Comparison of ENCODE assay signal across 8 cellular contexts in genomic region chr7:50792342-50793114, GRCh38. TPM values are rescaled to one million over a fixed set of nuclear protein-coding genes. Genes with fewer than 3 reads are reported as not detected.
DNase-seq lines count a peak whose midpoint lies in the region; ATAC-seq and TF ChIP-seq lines count a peak whose summit lies in the region.

No MANE protein-coding gene starts in this region.

- peaks cover 5% of the 10 kb centered on the region for H3K9me3 Mint-ChIP-seq in activated CD4-positive, alpha-beta T cell treated with anti-CD3 and anti-CD28 coated beads, Interleukin-2, amount 10 ng/mL, durations not matched to agents 7 days and 5 days
- no peaks in the 10 kb centered on the region for H3K9me3 Mint-ChIP-seq in type B pancreatic cell

- H3K79me2 ChIP-seq in SK-N-SH (ENCODE audit: insufficient read depth), result peaks cover 50% of the 10 kb centered on the region

- H3K9ac ChIP-seq in SK-N-SH, result peak overlapping the region; percentile 80

- in situ Hi-C loops in GM13976 (cut with MboI; ENCODE audit: low sequenced_read_pairs, unreplicated experiment), result no loop called here

- H3K27me3 Mint-ChIP-seq in activated CD4-positive, alpha-beta T cell treated with anti-CD3 and anti-CD28 coated beads, Interleukin-2, amount 10 ng/mL, durations not matched to agents 7 days and 5 days, result peaks cover 52% of the 10 kb centered on the region
- peaks cover 43% of the 10 kb centered on the region for H3K27me3 Mint-ChIP-seq in type B pancreatic cell

- CTCF ChIA-PET in activated CD4-positive, alpha-beta T cell treated with anti-CD3 and anti-CD28 coated beads, Interleukin-2, amount 10 ng/mL, durations not matched to agents 7 days and 5 days (lab: Charles Lee), result no interaction called here
- CTCF ChIA-PET in SK-N-SH (lab: Yijun Ruan, JAX), result no interaction called here

- no peak for DNase-seq in activated CD4-positive, alpha-beta T cell treated with anti-CD3 and anti-CD28 coated beads, Interleukin-2, amount 10 ng/mL, durations not matched to agents 7 days and 5 days
- DNase-seq in activated CD4-positive, alpha-beta T cell treated with anti-CD3 and anti-CD28 coated beads, Interleukin-2, amount 50 U/mL, for 4 hours, result no peak
- DNase-seq in SK-N-SH (peak; percentile 58), ecto neural progenitor cell (ENCODE audit: low spot score) (peak; percentile 59), lower lobe of right lung (peak; percentile 63), type B pancreatic cell (ENCODE audit: extremely low spot score, unreplicated experiment) (no peak), GM13976 (ENCODE audit: low spot score) (no peak), RPMI8226 (no peak)

- H3K4me1 ChIP-seq in SK-N-SH (ENCODE audit: control insufficient read depth in 1 of 2, insufficient read depth in 2 of 2, low read depth in 1 of 2, low read length in 1 of 2) (peaks cover 0 to 7% of the 10 kb centered on the region in 2 experiments; a peak in 1 of 4 replicates), lower lobe of right lung (peaks cover 29% of the 10 kb centered on the region)

- H3K9me3 ChIP-seq in SK-N-SH (no peaks in the 10 kb centered on the region), lower lobe of right lung (no peaks in the 10 kb centered on the region)

- peaks cover 9% of the 10 kb centered on the region for H3F3A ChIP-seq in SK-N-SH (replicated peaks; ENCODE audit: insufficient read depth)

- intact Hi-C loops in lower lobe of right lung (cut with DNase I), result no loop called here

- peak overlapping the region; percentile 50 for H3K27ac Mint-ChIP-seq in activated CD4-positive, alpha-beta T cell treated with anti-CD3 and anti-CD28 coated beads, Interleukin-2, amount 10 ng/mL, durations not matched to agents 7 days and 5 days
- peak overlapping the region; percentile 70 for H3K27ac Mint-ChIP-seq in type B pancreatic cell

- peak; percentile 36 to 41 for ATAC-seq in lower lobe of right lung

- H3K4me3 ChIP-seq in SK-N-SH (ENCODE audit: low read depth in 2 of 2, low read length in 1 of 2) (peak overlapping the region; percentile 60 to 77), lower lobe of right lung (peak overlapping the region; percentile 70)

- no peak for TF ChIP-seq RAD21 in SK-N-SH (IDR thresholded peaks at IDR 0.05; ENCODE audit: low read length)

- WGBS in SK-N-SH (ENCODE audit: low lambda C conversion rate), result 5% methylated on average over 49 of the region's 91 CpGs

- H3K27me3 ChIP-seq in SK-N-SH (ENCODE audit: insufficient read depth) (no peaks in the 10 kb centered on the region), lower lobe of right lung (ENCODE audit: low read depth) (no peaks in the 10 kb centered on the region)

- H3K27ac ChIP-seq in SK-N-SH (ENCODE audit: low read depth in 2 of 2, low read length in 1 of 2) (peak overlapping the region in 1 of 2 experiments; percentile 59; a peak in 1 of 4 replicates), lower lobe of right lung (peak overlapping the region; percentile 73)

- peaks cover 44% of the 10 kb centered on the region for H4K20me1 ChIP-seq in SK-N-SH (ENCODE audit: insufficient read depth)

- TF ChIP-seq CTCF in SK-N-SH (IDR thresholded peaks at IDR 0.05), result no peak
- no peak for TF ChIP-seq CTCF in lower lobe of right lung (IDR thresholded peaks at IDR 0.05)
- TF ChIP-seq CTCF in type B pancreatic cell (conservative IDR thresholded peaks at IDR 0.05), result no peak
- TF ChIP-seq CTCF in GM13976 (IDR thresholded peaks at IDR 0.05; ENCODE audit: borderline replicate concordance, control extremely low read depth, extremely low read depth, insufficient read depth, missing control alignments), result no peak

- peak overlapping the region; percentile 73 for H3K4me3 Mint-ChIP-seq in activated CD4-positive, alpha-beta T cell treated with anti-CD3 and anti-CD28 coated beads, Interleukin-2, amount 10 ng/mL, durations not matched to agents 7 days and 5 days
- peak overlapping the region; percentile 95 for H3K4me3 Mint-ChIP-seq in type B pancreatic cell

- peaks cover 2% of the 10 kb centered on the region for H3K36me3 Mint-ChIP-seq in activated CD4-positive, alpha-beta T cell treated with anti-CD3 and anti-CD28 coated beads, Interleukin-2, amount 10 ng/mL, durations not matched to agents 7 days and 5 days (ENCODE audit: low read depth)
- H3K36me3 Mint-ChIP-seq in type B pancreatic cell, result no peaks in the 10 kb centered on the region

- peak overlapping the region; percentile 41; the same call in 1 of the 2 replicates for H2AFZ ChIP-seq in SK-N-SH (ENCODE audit: low read depth)

- H3K9me2 ChIP-seq in SK-N-SH, result no peaks in the 10 kb centered on the region

- H3K4me1 Mint-ChIP-seq in activated CD4-positive, alpha-beta T cell treated with anti-CD3 and anti-CD28 coated beads, Interleukin-2, amount 10 ng/mL, durations not matched to agents 7 days and 5 days, result peaks cover 8% of the 10 kb centered on the region
- peaks cover 3% of the 10 kb centered on the region for H3K4me1 Mint-ChIP-seq in type B pancreatic cell (ENCODE audit: unreplicated experiment)

- peaks cover 0 to 11% of the 10 kb centered on the region in 2 experiments for H3K36me3 ChIP-seq in SK-N-SH (replicated peaks in 1 of 2; ENCODE audit: control insufficient read depth in 1 of 2, insufficient read depth in 2 of 2, low read length in 1 of 2)
- no peaks in the 10 kb centered on the region for H3K36me3 ChIP-seq in lower lobe of right lung

- H3K4me2 ChIP-seq in SK-N-SH, result peak overlapping the region; percentile 87

- no peak for TF ChIP-seq EP300 in SK-N-SH (IDR thresholded peaks at IDR 0.05; ENCODE audit: borderline replicate concordance in 1 of 2, low read depth in 1 of 2, low read length in 1 of 2)

- POLR2A ChIA-PET in activated CD4-positive, alpha-beta T cell treated with anti-CD3 and anti-CD28 coated beads, Interleukin-2, amount 10 ng/mL, durations not matched to agents 7 days and 5 days (lab: Charles Lee), result no interaction called here
- POLR2A ChIA-PET in SK-N-SH (lab: Yijun Ruan, JAX), result no interaction called here

TF ChIP-seq in SK-N-SH, 30 proteins besides CTCF, POLR2A, EP300 and RAD21:
- TF ChIP-seq TEAD4 (IDR thresholded peaks at IDR 0.05; ENCODE audit: borderline replicate concordance, insufficient read depth) (0 out of 2 replicates have a peak, but pooled peaks have one; percentile 26), NFIC (IDR thresholded peaks at IDR 0.05; ENCODE audit: borderline replicate concordance) (no peak)

RNA-seq across cellular contexts. Expression of gene GRB10, which starts 9.8 kb away (rescaled TPM):
- 1 to 10 TPM; 4.4 TPM for total RNA-seq in activated CD4-positive, alpha-beta T cell treated with anti-CD3 and anti-CD28 coated beads, Interleukin-2, amount 10 ng/mL, durations not matched to agents 7 days and 5 days
- 4.4 and 5.1 TPM in 2 replicates for polyA plus RNA-seq in SK-N-SH (2012; rRNA removed)
- polyA plus RNA-seq in SK-N-SH (2012; cell fraction: cytosol; rRNA removed), result 3.8 and 3.9 TPM in 2 replicates
- polyA plus RNA-seq in SK-N-SH (2012; cell fraction: nucleus; rRNA removed), result 15.3 and 16.8 TPM in 2 replicates
- total RNA-seq in lower lobe of right lung (36.5 TPM), type B pancreatic cell (ENCODE audit: low replicate concordance) (18.8 and 42.3 TPM in 2 replicates)

Comparison
In these comparisons a context has a peak if more than half of its experiments do, and no peak if none do; other contexts are left out.
1. DNase-seq: peak in SK-N-SH (single experiment), ecto neural progenitor cell (single experiment) and lower lobe of right lung (single experiment); none in activated CD4-positive, alpha-beta T cell treated with anti-CD3 and anti-CD28 coated beads, Interleukin-2, amount 10 ng/mL, durations not matched to agents 7 days and 5 days (single experiment), activated CD4-positive, alpha-beta T cell treated with anti-CD3 and anti-CD28 coated beads, Interleukin-2, amount 50 U/mL, for 4 hours (0 of 2), type B pancreatic cell (single experiment), GM13976 (single experiment) and RPMI8226 (single experiment).